9 cellular contexts compared by ENCODE assay signal in the genomic region with DNA sequence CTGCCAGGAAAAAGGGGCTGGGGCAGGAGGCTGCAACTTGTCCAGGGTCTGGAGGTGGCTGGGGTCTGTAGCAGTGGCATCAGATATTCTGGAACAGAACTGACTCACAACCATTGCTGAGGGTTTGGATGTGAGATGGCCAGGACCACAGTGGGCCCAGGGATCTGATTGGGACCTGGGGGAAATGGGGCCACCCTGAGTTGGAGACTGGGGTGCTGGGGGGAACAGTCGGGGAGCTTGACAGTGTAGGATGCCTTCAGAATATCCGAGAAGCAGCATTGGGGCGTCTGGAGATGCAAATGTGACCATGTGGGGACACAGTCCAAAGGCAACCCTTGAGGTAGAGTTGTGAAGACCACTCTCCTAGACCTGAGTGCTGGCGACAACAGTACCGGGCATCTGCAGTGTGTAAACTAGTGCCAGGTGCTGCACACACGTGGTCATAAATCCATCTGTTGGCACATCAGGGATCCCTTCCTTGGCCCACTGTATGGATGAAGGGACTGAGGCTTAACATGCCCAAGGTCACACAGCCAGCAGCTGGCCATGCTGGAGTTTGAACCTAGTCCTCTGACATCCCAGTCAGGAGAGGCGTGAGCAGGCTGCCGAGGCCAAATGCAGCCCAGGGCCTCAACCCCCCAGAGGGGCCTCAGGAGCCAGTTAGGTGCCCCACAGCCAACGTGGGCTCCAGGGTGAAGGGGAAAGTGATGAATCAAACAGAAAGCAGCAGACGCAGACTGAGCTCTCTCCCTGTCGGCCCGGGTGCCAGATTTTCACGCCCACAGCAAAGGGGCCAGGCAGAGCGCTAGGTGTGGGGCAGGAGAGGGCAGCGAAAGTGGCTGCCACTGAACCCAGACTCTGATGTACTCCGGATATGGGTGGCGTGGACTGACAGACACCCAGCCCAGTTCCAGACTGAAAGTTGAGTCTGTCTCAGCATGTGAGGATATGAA. TPM values are rescaled to one million over a fixed set of nuclear protein-coding genes. Genes with fewer than 3 reads are reported as not detected.
DNase-seq lines count a peak whose midpoint lies in the region; ATAC-seq and TF ChIP-seq lines count a peak whose summit lies in the region.
"Had no signal": no experiment of that assay in that cellular context is flagged by ENCODE, and none has a peak within 500 bp of the region (broad histone marks: within the 10 kb centered on the region; RNA-seq: fewer than 3 reads in every experiment).

No MANE protein-coding gene starts in this region.

- peak overlapping the region; percentile 100 for H3K27ac ChIP-seq in KOPT-K1 (ENCODE audit: low read depth, low read length, poor library complexity, severe bottlenecking)
- no peak overlapping the region for H3K27ac ChIP-seq in brain microvascular endothelial cell

- H3K27me3 Mint-ChIP-seq in progenitor cell of endocrine pancreas, result peaks cover 3% of the 10 kb centered on the region

- H3K36me3 Mint-ChIP-seq in progenitor cell of endocrine pancreas (ENCODE audit: insufficient read depth), result no peaks in the 10 kb centered on the region

- H3K27ac Mint-ChIP-seq in progenitor cell of endocrine pancreas, result peak overlapping the region; percentile 50

- peaks cover 29% of the 10 kb centered on the region for H3K36me3 ChIP-seq in KOPT-K1 (ENCODE audit: insufficient read depth, low read length)
- no peaks in the 10 kb centered on the region for H3K36me3 ChIP-seq in brain microvascular endothelial cell (replicated peaks)

- in situ Hi-C loops in brain microvascular endothelial cell (cut with HindIII; ENCODE audit: low pct_ligation_motif_present, low sequenced_read_pairs), result no loop called here

- TF ChIP-seq CTCF in GM12865 (IDR thresholded peaks at IDR 0.05; ENCODE audit: insufficient read depth, low read depth, low read length, missing control alignments) (no peak), progenitor cell of endocrine pancreas (IDR thresholded peaks at IDR 0.05; ENCODE audit: unreplicated experiment) (no peak), brain microvascular endothelial cell (IDR thresholded peaks at IDR 0.05; ENCODE audit: low read depth, low read length, missing control alignments) (no peak)

- H3K9me3 ChIP-seq in KOPT-K1 (ENCODE audit: insufficient read depth, low read length, poor library complexity, severe bottlenecking), result no peaks in the 10 kb centered on the region

- H3K27me3 ChIP-seq in brain microvascular endothelial cell (replicated peaks), result no peaks in the 10 kb centered on the region

- no peaks in the 10 kb centered on the region for H3K9me3 Mint-ChIP-seq in progenitor cell of endocrine pancreas (ENCODE audit: low read depth)

- H3K4me3 ChIP-seq in GM12865 (ENCODE audit: low read depth, low read length) (no peak overlapping the region), brain microvascular endothelial cell (ENCODE audit: low read depth, low read length) (no peak overlapping the region)

- no peaks in the 10 kb centered on the region for H3K4me1 Mint-ChIP-seq in progenitor cell of endocrine pancreas (ENCODE audit: low read depth)

- H3K4me3 Mint-ChIP-seq in progenitor cell of endocrine pancreas (ENCODE audit: low read depth), result no peak overlapping the region

- no peak for ATAC-seq in GM19328 (IDR thresholded peaks at IDR 0.05; ENCODE audit: unreplicated experiment)

- peak; percentile 60 for DNase-seq in GM12865 (ENCODE audit: low read depth)
- DNase-seq in activated T-helper 9 cell treated with anti-CD3 and anti-CD28 coated beads, Interleukin-2, amount 50 U/mL, for 16 hours (ENCODE audit: low read depth), result peak; percentile 72
- no peak for DNase-seq in progenitor cell of endocrine pancreas (ENCODE audit: low spot score, unreplicated experiment)
- no peak for DNase-seq in effector CD8-positive, alpha-beta T cell (lab: John Stamatoyannopoulos, UW)
- DNase-seq in amygdala (lab: John Stamatoyannopoulos, UW), result no peak
- no peak for DNase-seq in brain microvascular endothelial cell
- DNase-seq: DMS79 had no signal

RNA-seq across cellular contexts. Expression of a gene that starts 18.8 kb away (rescaled TPM):
- 23.0 and 23.7 TPM in 2 replicates for total RNA-seq in progenitor cell of endocrine pancreas

RNA-seq across cellular contexts. Expression of a gene that starts 20.5 kb away (rescaled TPM):
- total RNA-seq in progenitor cell of endocrine pancreas, result 12.0 and 12.5 TPM in 2 replicates

RNA-seq across cellular contexts. Expression of a gene that starts 23.5 kb away (rescaled TPM):
- 4.9 and 5.2 TPM in 2 replicates for total RNA-seq in progenitor cell of endocrine pancreas

RNA-seq across cellular contexts. Expression of a gene that starts 28.9 kb away (rescaled TPM):
- total RNA-seq in progenitor cell of endocrine pancreas, result 40.8 and 42.6 TPM in 2 replicates

Comparison
In these comparisons a context has a peak if more than half of its experiments do, and no peak if none do; other contexts are left out.
1. DNase-seq: peak in GM12865 (single experiment) and activated T-helper 9 cell treated with anti-CD3 and anti-CD28 coated beads, Interleukin-2, amount 50 U/mL, for 16 hours (single experiment); none in progenitor cell of endocrine pancreas (single experiment), effector CD8-positive, alpha-beta T cell (single experiment), amygdala (0 of 56) and brain microvascular endothelial cell (single experiment).